23 cellular contexts compared by ENCODE assay signal in genomic region chr7:12235970-12236369, GRCh38.
"Had no signal": no experiment of that assay in that cellular context is flagged by ENCODE, and none has a peak within 500 bp of the region (broad histone marks: within the 10 kb centered on the region; RNA-seq: fewer than 3 reads in every experiment).

No MANE protein-coding gene starts in this region.

- DNase-seq: hippocampal formation; kidney; left colon; left lung; midbrain; mucosa of descending colon; naive thymus-derived CD4-positive, alpha-beta T cell; ovary; posterior cingulate gyrus; retina; right cardiac atrium; sigmoid colon; small intestine; spleen; stimulated activated CD4-positive, alpha-beta T cell treated with anti-CD3 and anti-CD28 coated beads, Interleukin-4, amount 100 ng/mL, for 24 hours; stimulated activated naive CD4-positive, alpha-beta T cell; substantia nigra; uterus had no signal

- FAIRE-seq: small intestine had no signal

- H3K4me1 ChIP-seq: left lung, prostate gland, sigmoid colon, tibial nerve, uterus had no signal

- H3K9me3 ChIP-seq: left lung, mucosa of descending colon, ovary, prostate gland, sigmoid colon, uterus had no signal

- H3K27me3 ChIP-seq: left lung, ovary, sigmoid colon, spleen, tibial nerve, uterus had no signal

- H3K4me3 ChIP-seq: left lung, lung, mucosa of descending colon, ovary, prostate gland, sigmoid colon, spleen, tibial nerve, uterus had no signal

- H3K36me3 ChIP-seq: ovary, prostate gland, uterus had no signal

- H3K27ac ChIP-seq: left lung, ovary, prostate gland, sigmoid colon, spleen, tibial nerve, uterus had no signal

- ATAC-seq: left colon; left lung; mucosa of descending colon; naive thymus-derived CD4-positive, alpha-beta T cell; natural killer cell treated with Interleukin-12 subunit alpha and Interleukin-12 subunit beta and Interleukin-15 and Interleukin-18, amount 100 ng/mL, for 72 hours; right cardiac atrium; stimulated activated effector memory CD8-positive, alpha-beta T cell treated with anti-CD3 and anti-CD28 coated beads, Interleukin-12 subunit alpha, Interleukin-12 subunit beta, amount 100 ng/mL, for 72 hours had no signal
